Comparison of ENCODE assay signal across 11 cellular contexts in genomic region chr6:108080010-108080780, GRCh38. TPM values are rescaled to one million over a fixed set of nuclear protein-coding genes. Genes with fewer than 3 reads are reported as not detected.
DNase-seq lines count a peak whose midpoint lies in the region; FAIRE-seq and TF ChIP-seq lines count a peak whose summit lies in the region.
"Had no signal": no experiment of that assay in that cellular context is flagged by ENCODE, and none has a peak within 500 bp of the region (broad histone marks: within the 10 kb centered on the region; RNA-seq: fewer than 3 reads in every experiment).

No MANE protein-coding gene starts in this region.

- in situ Hi-C loops in ACHN (cut with HindIII; ENCODE audit: low pct_ligation_motif_present, low pct_unique_long_range_greater_than_20kb, low sequenced_read_pairs) = no loop called here

- DNase-seq in H4 (ENCODE audit: low spot score) = peak; percentile 40
- peak; percentile 57 for DNase-seq in NCI-H345 treated with DMSO at 0.1 percent for 48 hours (lab: John Stamatoyannopoulos, UW; ENCODE audit: unreplicated experiment)
- peak; percentile 89 for DNase-seq in choroid plexus epithelial cell (ENCODE audit: low read depth)
- DNase-seq in non-pigmented ciliary epithelial cell (ENCODE audit: low read depth) = peak; percentile 44
- DNase-seq in RCC 7860 (ENCODE audit: low spot score) = no peak
- no peak for DNase-seq in ACHN
- DNase-seq in NOMO-1 (lab: John Stamatoyannopoulos, UW; ENCODE audit: unreplicated experiment in 2 of 2) = no peak
- DNase-seq: left cardiac atrium, NCI-H1092, T-helper 9 cell had no signal

- no peak for FAIRE-seq in RCC 7860 (lab: Jason Lieb, UNC)
- FAIRE-seq: D721Med had no signal

- no peak overlapping the region for H3K4me3 ChIP-seq in choroid plexus epithelial cell (ENCODE audit: low read depth, low read length)

- no peak for TF ChIP-seq CTCF in choroid plexus epithelial cell (conservative IDR thresholded peaks at IDR 0.05; ENCODE audit: low read depth, low read length)

RNA-seq across cellular contexts. Expression of gene OSTM1, which starts 5.7 kb away (rescaled TPM):
- 19.0 and 29.8 TPM in 2 replicates for total RNA-seq in H4 (2014; rRNA removed; shearing (Covaris generic))

Comparison
In these comparisons a context has a peak if more than half of its experiments do, and no peak if none do; other contexts are left out.
1. DNase-seq: peak in H4 (single experiment), NCI-H345 treated with DMSO at 0.1 percent for 48 hours (single experiment), choroid plexus epithelial cell (single experiment) and non-pigmented ciliary epithelial cell (single experiment); none in RCC 7860 (single experiment), ACHN (single experiment) and NOMO-1 (0 of 2).